8 cellular contexts compared by ENCODE assay signal in genomic region chr6:34407915-34408314, GRCh38. TPM values are rescaled to one million over a fixed set of nuclear protein-coding genes. Genes with fewer than 3 reads are reported as not detected.
"Had no signal": no experiment of that assay in that cellular context is flagged by ENCODE, and none has a peak within 500 bp of the region (broad histone marks: within the 10 kb centered on the region; RNA-seq: fewer than 3 reads in every experiment).

No MANE protein-coding gene starts in this region.

RNA-seq across cellular contexts. Expression of gene PACSIN1, which starts 58.0 kb away (rescaled TPM):
- total RNA-seq: dermis blood vessel endothelial cell, dermis microvascular lymphatic vessel endothelial cell, endothelial cell of umbilical vein, esophagus mucosa, esophagus squamous epithelium, gastrocnemius medialis, glomerular endothelial cell had no signal
- polyA plus RNA-seq: fibroblast of lung had no signal
